4 cellular contexts compared by ENCODE assay signal in the genomic region with DNA sequence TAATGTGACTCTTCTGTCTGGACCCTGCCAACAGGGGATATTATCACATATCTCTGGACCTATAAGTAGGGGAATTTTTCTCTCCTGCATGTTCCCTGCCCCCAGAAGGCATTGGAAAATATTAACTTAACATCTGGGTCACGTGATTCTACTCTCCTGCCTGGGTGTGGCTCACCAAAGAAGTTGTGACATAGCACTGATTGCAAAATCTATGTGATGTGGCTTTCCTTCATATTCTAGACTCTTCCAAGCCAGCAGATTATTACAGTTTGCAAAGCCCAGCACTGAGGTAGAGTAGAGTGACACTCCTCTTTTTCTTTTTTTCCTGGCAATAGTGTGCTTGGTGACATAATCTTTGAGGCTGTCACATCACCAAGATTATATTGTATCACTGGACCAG. TPM values are rescaled to one million over a fixed set of nuclear protein-coding genes. Genes with fewer than 3 reads are reported as not detected.
"Had no signal": no experiment of that assay in that cellular context is flagged by ENCODE, and none has a peak within 500 bp of the region (broad histone marks: within the 10 kb centered on the region; RNA-seq: fewer than 3 reads in every experiment).

No MANE protein-coding gene starts in this region.

RNA-seq across cellular contexts. Expression of gene BPY2B, which starts 3.4 kb away (rescaled TPM):
- total RNA-seq: LHCN-M2, M059J, MCF 10A, NCI-H460 had no signal
